Comparison of ENCODE assay signal across 20 cellular contexts in the genomic region with DNA sequence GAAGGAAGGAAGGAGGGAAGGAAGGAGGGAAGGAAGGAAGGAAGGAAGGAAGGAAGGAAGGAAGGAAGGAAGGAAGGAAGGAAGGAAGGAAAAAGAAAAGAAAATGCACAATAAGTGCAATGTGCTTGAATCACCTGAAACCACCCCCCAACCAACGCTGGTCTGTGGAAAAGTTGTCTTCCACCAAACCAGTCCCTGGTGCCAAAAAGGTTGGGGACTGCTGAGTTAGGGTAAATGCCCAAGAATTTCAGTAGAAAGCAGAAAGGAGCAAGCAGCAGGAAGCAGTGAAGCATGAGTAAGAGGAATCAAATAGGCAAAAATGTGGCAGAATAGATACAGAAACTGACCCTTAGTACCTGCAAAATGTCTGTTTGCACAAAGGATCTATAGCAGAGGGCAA.
"Had no signal": no experiment of that assay in that cellular context is flagged by ENCODE, and none has a peak within 500 bp of the region (broad histone marks: within the 10 kb centered on the region; RNA-seq: fewer than 3 reads in every experiment).

No MANE protein-coding gene starts in this region.

- H3K27me3 ChIP-seq: heart left ventricle, sigmoid colon, tibial nerve, uterus had no signal

- H3K4me1 Mint-ChIP-seq: memory B cell had no signal

- H3K4me3 Mint-ChIP-seq: activated naive CD8-positive, alpha-beta T cell; activated T-cell treated with anti-CD3 and anti-CD28 coated beads, Interleukin-2, amount 50 U/mL, for 4 hours; memory B cell had no signal

- H3K36me3 Mint-ChIP-seq: activated naive CD8-positive, alpha-beta T cell; memory B cell had no signal

- DNase-seq: activated CD4-positive, alpha-beta T cell treated with anti-CD3 and anti-CD28 coated beads, Interleukin-2, amount 50 U/mL, for 4 hours; activated CD8-positive, alpha-beta memory T cell treated with anti-CD3 and anti-CD28 coated beads for 24 hours; activated CD8-positive, alpha-beta memory T cell treated with anti-CD3 and anti-CD28 coated beads, Interleukin-2, amount 50 U/mL, for 48 hours; activated naive CD4-positive, alpha-beta T cell; activated T-cell treated with anti-CD3 and anti-CD28 coated beads, Interleukin-2, amount 50 U/mL, for 4 hours; cerebellar nuclear complex; heart left ventricle; nucleus accumbens; posterior cingulate gyrus; sigmoid colon; spleen; stimulated activated CD4-positive, alpha-beta T cell treated with anti-CD3 and anti-CD28 coated beads, Interleukin-4, amount 100 ng/mL, for 1 hour; stimulated activated naive CD8-positive, alpha-beta T cell treated with anti-CD3 and anti-CD28 coated beads, Interleukin-15, Interleukin-2, amounts not matched to agents 100 U/mL and 50 U/mL, for 24 hours; T-helper 1 cell; uterus had no signal

- H3K4me1 ChIP-seq: spleen, tibial nerve, uterus had no signal

- H3K27ac Mint-ChIP-seq: activated naive CD8-positive, alpha-beta T cell; activated T-helper 2 cell treated with anti-CD3 and anti-CD28 coated beads, Interferon-gamma antibody, Interleukin-2, Interleukin-4, amounts not matched to agents 10 μg/mL and 5 μg/mL and 100 μg/mL, durations not matched to agents 14 hours and 24 hours and 36 hours; memory B cell had no signal

- H3K9me3 ChIP-seq: sigmoid colon, uterus had no signal

- ATAC-seq: activated T-cell treated with anti-CD3 and anti-CD28 coated beads, Interleukin-2, amount 50 U/mL, for 4 hours; heart left ventricle; stimulated activated naive CD8-positive, alpha-beta T cell treated with anti-CD3 and anti-CD28 coated beads, Interleukin-15, Interleukin-2, amounts not matched to agents 100 U/mL and 50 U/mL, for 24 hours had no signal

- H3K36me3 ChIP-seq: heart left ventricle, sigmoid colon, spleen, tibial nerve, uterus had no signal

- H3K27ac ChIP-seq: epithelial cell of prostate, heart left ventricle, spleen, tibial nerve, uterus had no signal

- H3K4me3 ChIP-seq: heart left ventricle, sigmoid colon, spleen, tibial nerve, uterus had no signal
